8 cellular contexts compared by ENCODE assay signal in the genomic region with DNA sequence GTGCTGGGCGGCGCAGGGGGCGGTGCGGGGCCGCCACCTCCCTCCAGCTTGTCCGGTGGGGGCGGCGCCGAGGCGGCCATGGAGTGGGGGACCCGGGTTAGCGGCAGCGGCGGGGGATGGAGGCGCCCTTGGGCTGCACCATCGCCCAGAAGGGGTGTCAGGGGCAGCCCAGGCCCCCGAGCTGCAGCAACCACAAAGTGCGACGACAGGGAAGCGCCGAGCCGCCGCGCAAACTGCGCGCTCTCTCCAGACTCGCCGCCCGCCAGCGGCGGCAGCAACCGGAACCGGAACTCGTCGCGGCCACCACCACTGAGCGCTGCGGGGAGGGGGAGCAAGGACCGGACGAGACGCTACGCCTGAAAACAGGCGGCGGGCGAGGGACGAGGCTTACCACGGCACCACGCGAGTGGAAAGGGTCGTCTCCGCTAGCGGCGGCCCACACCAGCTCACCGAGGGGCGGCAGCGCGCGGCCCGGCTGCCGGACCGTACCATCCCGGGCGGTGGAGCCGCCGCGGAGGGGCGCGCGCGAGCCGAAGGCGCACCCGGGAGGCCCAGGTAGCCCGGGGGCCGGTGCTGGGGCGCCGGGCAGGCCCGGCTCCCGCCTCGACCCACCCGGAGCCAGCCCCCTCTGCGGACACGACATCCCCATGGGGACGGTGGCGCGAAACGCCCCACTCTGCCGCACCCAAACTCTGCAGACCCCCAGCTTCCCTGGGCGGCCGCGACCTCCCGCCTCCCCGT. TPM values are rescaled to one million over a fixed set of nuclear protein-coding genes. Genes with fewer than 3 reads are reported as not detected.
A peak's percentile ranks its signal among the peaks of the same experiment; 100 is the strongest.
DNase-seq lines count a peak whose midpoint lies in the region; ATAC-seq and TF ChIP-seq lines count a peak whose summit lies in the region.

Gene PYGO2, minus strand, starts transcription at position 286 of the 741 bp plus-strand sequence. Its CDS starts 206 bp downstream, at position 80.

- H3K36me3 ChIP-seq in gastroesophageal sphincter = peaks cover 0 to 61% of the 10 kb centered on the region in 2 donors
- no peaks in the 10 kb centered on the region for H3K36me3 ChIP-seq in testis (ENCODE audit: low read depth, missing control alignments)

- WGBS in gastroesophageal sphincter (ENCODE audit: low coverage in 1 of 2), 2 donors = no CpG with 5 or more reads among the region's 93 CpGs
- WGBS in testis, 2 donors = 0 to 1% methylated on average over 4 to 69 of the region's 93 CpGs

- intact Hi-C loops in testis (cut with DNase I; ENCODE audit: low total_unique reads) = no loop called here

- peaks cover 3 to 68% (median 26%) of the 10 kb centered on the region in 3 donors for H3K4me1 ChIP-seq in gastroesophageal sphincter
- peaks cover 20% of the 10 kb centered on the region for H3K4me1 ChIP-seq in testis

- ATAC-seq in GM21825 (IDR thresholded peaks at IDR 0.05; ENCODE audit: unreplicated experiment) = peak; percentile 71
- ATAC-seq in gastroesophageal sphincter = peak; percentile 88

- TF ChIP-seq CTCF in gastroesophageal sphincter (IDR thresholded peaks at IDR 0.05) (peak in 3 of 4 experiments; percentile 76 to 83 (median 82)), testis (IDR thresholded peaks at IDR 0.05) (peak; percentile 61 to 70 (median 63))

- TF ChIP-seq EP300 in gastroesophageal sphincter (IDR thresholded peaks at IDR 0.05) = no peak

- H3K27me3 ChIP-seq in gastroesophageal sphincter (no peaks in the 10 kb centered on the region), testis (no peaks in the 10 kb centered on the region)

- H3K4me3 ChIP-seq in gastroesophageal sphincter = peak within 1 kb of the TSS; percentile 82 to 92
- H3K4me3 ChIP-seq in testis = peak within 1 kb of the TSS; percentile 72 to 93

- H3K9me3 ChIP-seq in gastroesophageal sphincter = no peaks in the 10 kb centered on the region
- no peaks in the 10 kb centered on the region for H3K9me3 ChIP-seq in testis

- TF ChIP-seq POLR2A in gastroesophageal sphincter (IDR thresholded peaks at IDR 0.05) (peak; percentile 75 to 87), testis (IDR thresholded peaks at IDR 0.05) (peak; percentile 38)

- DNase-seq in ELR (ENCODE audit: low read depth) (peak; percentile 80), LHCN-M2 (ENCODE audit: low read depth) (peak; percentile 73), SK-MEL-5 (ENCODE audit: low read depth, low spot score) (peak; percentile 72), nucleus accumbens (lab: John Stamatoyannopoulos, UW) (peak in 53 of 56 donors; percentile 33 to 90 (median 72)), testis (peak; percentile 85)
- DNase-seq in activated naive CD4-positive, alpha-beta T cell treated with Interleukin-2 at 50 U/mL for 16 hours = peak; percentile 84

- in situ Hi-C loops in SK-MEL-5 (cut with HindIII; ENCODE audit: low pct_unique_long_range_greater_than_20kb, low sequenced_read_pairs) = no loop called here

- H3K27ac ChIP-seq in gastroesophageal sphincter = peak within 1 kb of the TSS; percentile 83 to 99 (median 94)
- peak within 1 kb of the TSS; percentile 94 to 99 for H3K27ac ChIP-seq in testis

RNA-seq across cellular contexts. Expression of gene PYGO2, which starts in this region (rescaled TPM):
- total RNA-seq in LHCN-M2 (2014; rRNA removed) (21.6 and 24.5 TPM in 2 replicates), gastroesophageal sphincter (10 to 100 TPM; 19.1 to 40.1 (median 25.7) TPM), testis (10 to 100 TPM; 31.0 to 34.9 TPM)
- polyA plus RNA-seq in LHCN-M2 (2012) = 19.5 TPM
- total RNA-seq in SK-MEL-5 (2014; rRNA removed; shearing (Covaris generic)) = 26.9 and 30.2 TPM in 2 replicates
- polyA plus RNA-seq in SK-MEL-5 (2015; cell fraction: cytosol; rRNA removed) = 42.3 and 54.0 TPM in 2 replicates
- polyA plus RNA-seq in SK-MEL-5 (2015; cell fraction: nucleus; rRNA removed) = 54.8 and 60.4 TPM in 2 replicates
- 33.2 TPM for polyA plus RNA-seq in testis (ENCODE audit: insufficient read depth, low read depth, low replicate concordance)

Comparison
In these comparisons a context has a peak if more than half of its experiments do, and no peak if none do; other contexts are left out.
1. Peak in every context shown above with its lines: DNase-seq, ATAC-seq, H3K4me3 ChIP-seq and H3K27ac ChIP-seq.